ENCODE assay signal across 8 cellular contexts in the genomic region with DNA sequence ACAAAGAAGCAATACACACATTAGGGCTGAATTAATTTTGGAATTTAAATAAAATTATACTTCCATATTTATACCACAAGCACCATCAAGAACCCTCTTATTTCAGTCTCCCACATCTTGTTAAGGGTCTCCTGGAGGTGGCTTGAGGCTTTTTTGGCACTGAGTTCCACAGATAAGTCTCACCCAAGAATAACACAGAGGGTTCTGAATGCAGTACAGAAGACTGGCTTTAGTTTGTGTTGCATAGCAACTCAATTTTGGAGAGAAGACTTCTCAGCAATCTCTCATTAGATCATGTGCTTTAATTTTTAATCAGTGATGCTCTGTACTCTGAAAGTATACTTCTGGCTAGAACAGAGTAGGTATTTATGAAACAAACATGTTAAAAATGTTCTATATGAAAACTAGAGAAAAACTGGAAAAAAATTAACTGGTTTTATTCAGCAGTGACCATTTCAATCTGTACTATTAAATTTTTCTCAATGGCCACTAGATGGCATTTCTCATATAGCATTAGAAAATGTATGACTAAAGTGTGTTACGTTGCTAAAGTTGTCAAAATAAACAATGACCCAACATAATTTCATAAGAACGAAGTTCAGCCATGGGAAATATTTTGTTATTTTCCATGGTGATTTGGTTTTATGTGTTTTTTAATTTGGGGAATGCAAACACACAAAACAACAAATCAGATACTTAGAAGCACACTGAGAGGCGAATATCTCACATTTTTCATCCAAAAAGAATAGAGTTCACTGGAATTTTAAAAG. TPM values are rescaled to one million over a fixed set of nuclear protein-coding genes. Genes with fewer than 3 reads are reported as not detected.
DNase-seq lines count a peak whose midpoint lies in the region; ATAC-seq and TF ChIP-seq lines count a peak whose summit lies in the region.

No MANE protein-coding gene starts in this region.

- DNase-seq in NCI-H1694 treated with DMSO at 0.1 percent for 48 hours (lab: John Stamatoyannopoulos, UW) (peak; percentile 8), NCI-H1694 (lab: John Stamatoyannopoulos, UW) (no peak), NCI-H460 (ENCODE audit: extremely low read depth, low read depth) (peak; percentile 71), coronary artery (ENCODE audit: low spot score) (no peak), medulla oblongata (ENCODE audit: extremely low spot score) (peak; percentile 31), NCI-H187 treated with DMSO at 0.1 percent for 48 hours (lab: John Stamatoyannopoulos, UW) (no peak)
- DNase-seq in activated CD4-positive, alpha-beta T cell treated with anti-CD3 and anti-CD28 coated beads, Interleukin-2, amount 50 U/mL, for 4 hours = no peak

- peak overlapping the region; percentile 2 for H3K4me3 ChIP-seq in coronary artery

- peak overlapping the region; percentile 71 to 89 for H3K27ac ChIP-seq in coronary artery

- ATAC-seq in GM19351 (IDR thresholded peaks at IDR 0.05; ENCODE audit: unreplicated experiment) = no peak

- TF ChIP-seq CTCF in coronary artery (IDR thresholded peaks at IDR 0.05) = no peak

RNA-seq across cellular contexts. Expression of gene MAP7, which starts 32.7 kb away (rescaled TPM):
- 57.8 and 60.7 TPM in 2 replicates for total RNA-seq in NCI-H460 (2014; rRNA removed; shearing (Covaris generic))
- polyA plus RNA-seq in NCI-H460 (2014; cell fraction: nucleus; rRNA removed) = 39.9 and 41.6 TPM in 2 replicates

Comparison
In these comparisons a context has a peak if more than half of its experiments do, and no peak if none do; other contexts are left out.
1. DNase-seq: peak in NCI-H1694 treated with DMSO at 0.1 percent for 48 hours (single experiment), NCI-H460 (single experiment) and medulla oblongata (single experiment); none in NCI-H1694 (single experiment), coronary artery (single experiment), activated CD4-positive, alpha-beta T cell treated with anti-CD3 and anti-CD28 coated beads, Interleukin-2, amount 50 U/mL, for 4 hours (0 of 2) and NCI-H187 treated with DMSO at 0.1 percent for 48 hours (single experiment).